1 cellular context compared by ENCODE assay signal in the genomic region with DNA sequence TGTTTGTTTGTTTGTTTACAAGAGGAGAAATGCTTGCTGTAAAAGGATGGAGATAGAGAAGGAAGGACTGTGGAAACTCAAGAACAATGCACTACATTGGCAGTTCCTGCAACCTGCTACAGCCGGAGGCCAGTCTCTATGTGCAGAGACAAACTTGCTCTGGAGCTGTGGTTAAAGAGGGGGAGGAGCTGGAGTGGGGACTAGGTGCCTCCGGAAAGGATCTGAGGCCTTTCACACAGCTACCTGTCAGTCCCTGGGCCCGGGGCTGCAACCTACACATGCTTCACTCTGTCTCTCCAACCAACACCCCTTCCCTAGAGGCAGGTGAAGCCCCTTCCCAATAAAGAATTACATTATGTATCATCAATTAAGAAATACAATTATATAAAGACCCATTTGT.
A peak's percentile ranks its signal among the peaks of the same experiment; 100 is the strongest.
TF ChIP-seq lines count a peak whose summit lies in the region.

No MANE protein-coding gene starts in this region.

TF ChIP-seq in HepG2, 621 proteins besides CTCF, POLR2A, EP300 and RAD21 (continued from another document and continues in another):
- TF ChIP-seq, protein P1, sequence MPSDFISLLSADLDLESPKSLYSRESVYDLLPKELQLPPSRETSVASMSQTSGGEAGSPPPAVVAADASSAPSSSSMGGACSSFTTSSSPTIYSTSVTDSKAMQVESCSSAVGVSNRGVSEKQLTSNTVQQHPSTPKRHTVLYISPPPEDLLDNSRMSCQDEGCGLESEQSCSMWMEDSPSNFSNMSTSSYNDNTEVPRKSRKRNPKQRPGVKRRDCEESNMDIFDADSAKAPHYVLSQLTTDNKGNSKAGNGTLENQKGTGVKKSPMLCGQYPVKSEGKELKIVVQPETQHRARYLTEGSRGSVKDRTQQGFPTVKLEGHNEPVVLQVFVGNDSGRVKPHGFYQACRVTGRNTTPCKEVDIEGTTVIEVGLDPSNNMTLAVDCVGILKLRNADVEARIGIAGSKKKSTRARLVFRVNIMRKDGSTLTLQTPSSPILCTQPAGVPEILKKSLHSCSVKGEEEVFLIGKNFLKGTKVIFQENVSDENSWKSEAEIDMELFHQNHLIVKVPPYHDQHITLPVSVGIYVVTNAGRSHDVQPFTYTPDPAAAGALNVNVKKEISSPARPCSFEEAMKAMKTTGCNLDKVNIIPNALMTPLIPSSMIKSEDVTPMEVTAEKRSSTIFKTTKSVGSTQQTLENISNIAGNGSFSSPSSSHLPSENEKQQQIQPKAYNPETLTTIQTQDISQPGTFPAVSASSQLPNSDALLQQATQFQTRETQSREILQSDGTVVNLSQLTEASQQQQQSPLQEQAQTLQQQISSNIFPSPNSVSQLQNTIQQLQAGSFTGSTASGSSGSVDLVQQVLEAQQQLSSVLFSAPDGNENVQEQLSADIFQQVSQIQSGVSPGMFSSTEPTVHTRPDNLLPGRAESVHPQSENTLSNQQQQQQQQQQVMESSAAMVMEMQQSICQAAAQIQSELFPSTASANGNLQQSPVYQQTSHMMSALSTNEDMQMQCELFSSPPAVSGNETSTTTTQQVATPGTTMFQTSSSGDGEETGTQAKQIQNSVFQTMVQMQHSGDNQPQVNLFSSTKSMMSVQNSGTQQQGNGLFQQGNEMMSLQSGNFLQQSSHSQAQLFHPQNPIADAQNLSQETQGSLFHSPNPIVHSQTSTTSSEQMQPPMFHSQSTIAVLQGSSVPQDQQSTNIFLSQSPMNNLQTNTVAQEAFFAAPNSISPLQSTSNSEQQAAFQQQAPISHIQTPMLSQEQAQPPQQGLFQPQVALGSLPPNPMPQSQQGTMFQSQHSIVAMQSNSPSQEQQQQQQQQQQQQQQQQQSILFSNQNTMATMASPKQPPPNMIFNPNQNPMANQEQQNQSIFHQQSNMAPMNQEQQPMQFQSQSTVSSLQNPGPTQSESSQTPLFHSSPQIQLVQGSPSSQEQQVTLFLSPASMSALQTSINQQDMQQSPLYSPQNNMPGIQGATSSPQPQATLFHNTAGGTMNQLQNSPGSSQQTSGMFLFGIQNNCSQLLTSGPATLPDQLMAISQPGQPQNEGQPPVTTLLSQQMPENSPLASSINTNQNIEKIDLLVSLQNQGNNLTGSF (CRISPR knock-in tag; IDR thresholded peaks at IDR 0.05), result no peak
- TF ChIP-seq, protein P2, sequence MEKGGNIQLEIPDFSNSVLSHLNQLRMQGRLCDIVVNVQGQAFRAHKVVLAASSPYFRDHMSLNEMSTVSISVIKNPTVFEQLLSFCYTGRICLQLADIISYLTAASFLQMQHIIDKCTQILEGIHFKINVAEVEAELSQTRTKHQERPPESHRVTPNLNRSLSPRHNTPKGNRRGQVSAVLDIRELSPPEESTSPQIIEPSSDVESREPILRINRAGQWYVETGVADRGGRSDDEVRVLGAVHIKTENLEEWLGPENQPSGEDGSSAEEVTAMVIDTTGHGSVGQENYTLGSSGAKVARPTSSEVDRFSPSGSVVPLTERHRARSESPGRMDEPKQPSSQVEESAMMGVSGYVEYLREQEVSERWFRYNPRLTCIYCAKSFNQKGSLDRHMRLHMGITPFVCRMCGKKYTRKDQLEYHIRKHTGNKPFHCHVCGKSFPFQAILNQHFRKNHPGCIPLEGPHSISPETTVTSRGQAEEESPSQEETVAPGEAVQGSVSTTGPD (CRISPR knock-in tag; IDR thresholded peaks at IDR 0.05), result no peak
- TF ChIP-seq ZFP1 (CRISPR knock-in tag; IDR thresholded peaks at IDR 0.05), result no peak
- no peak for TF ChIP-seq RAD51 (IDR thresholded peaks at IDR 0.05; ENCODE audit: borderline replicate concordance)
- TF ChIP-seq ZBTB7B (CRISPR knock-in tag; IDR thresholded peaks at IDR 0.05), result no peak
- TF ChIP-seq SOX6 (IDR thresholded peaks at IDR 0.05), result no peak
- peak; percentile 66 for TF ChIP-seq SOX6 (CRISPR knock-in tag; IDR thresholded peaks at IDR 0.05)
- TF ChIP-seq ZBTB1 (CRISPR knock-in tag; IDR thresholded peaks at IDR 0.05; ENCODE audit: borderline replicate concordance), result no peak
- no peak for TF ChIP-seq ZNF816 (CRISPR knock-in tag; IDR thresholded peaks at IDR 0.05; ENCODE audit: borderline replicate concordance)
- no peak for TF ChIP-seq ISX (CRISPR knock-in tag; conservative IDR thresholded peaks at IDR 0.05)
- TF ChIP-seq KMT2A (CRISPR knock-in tag; IDR thresholded peaks at IDR 0.05), result no peak
- TF ChIP-seq MAFF (IDR thresholded peaks at IDR 0.05; ENCODE audit: low read depth, low read length), result no peak
- TF ChIP-seq SOX13 (IDR thresholded peaks at IDR 0.05), result no peak
- peak in 1 of 2 experiments; percentile 80; a peak in 2 of 4 replicates for TF ChIP-seq SOX13 (CRISPR knock-in tag; conservative IDR thresholded peaks at IDR 0.05 in 1 of 2, IDR thresholded peaks at IDR 0.05 in 1 of 2)
- no peak for TF ChIP-seq GLI4 (CRISPR knock-in tag; IDR thresholded peaks at IDR 0.05; ENCODE audit: borderline replicate concordance)
- TF ChIP-seq JDP2 (CRISPR knock-in tag; IDR thresholded peaks at IDR 0.05; ENCODE audit: borderline replicate concordance), result no peak
- TF ChIP-seq, protein P3, sequence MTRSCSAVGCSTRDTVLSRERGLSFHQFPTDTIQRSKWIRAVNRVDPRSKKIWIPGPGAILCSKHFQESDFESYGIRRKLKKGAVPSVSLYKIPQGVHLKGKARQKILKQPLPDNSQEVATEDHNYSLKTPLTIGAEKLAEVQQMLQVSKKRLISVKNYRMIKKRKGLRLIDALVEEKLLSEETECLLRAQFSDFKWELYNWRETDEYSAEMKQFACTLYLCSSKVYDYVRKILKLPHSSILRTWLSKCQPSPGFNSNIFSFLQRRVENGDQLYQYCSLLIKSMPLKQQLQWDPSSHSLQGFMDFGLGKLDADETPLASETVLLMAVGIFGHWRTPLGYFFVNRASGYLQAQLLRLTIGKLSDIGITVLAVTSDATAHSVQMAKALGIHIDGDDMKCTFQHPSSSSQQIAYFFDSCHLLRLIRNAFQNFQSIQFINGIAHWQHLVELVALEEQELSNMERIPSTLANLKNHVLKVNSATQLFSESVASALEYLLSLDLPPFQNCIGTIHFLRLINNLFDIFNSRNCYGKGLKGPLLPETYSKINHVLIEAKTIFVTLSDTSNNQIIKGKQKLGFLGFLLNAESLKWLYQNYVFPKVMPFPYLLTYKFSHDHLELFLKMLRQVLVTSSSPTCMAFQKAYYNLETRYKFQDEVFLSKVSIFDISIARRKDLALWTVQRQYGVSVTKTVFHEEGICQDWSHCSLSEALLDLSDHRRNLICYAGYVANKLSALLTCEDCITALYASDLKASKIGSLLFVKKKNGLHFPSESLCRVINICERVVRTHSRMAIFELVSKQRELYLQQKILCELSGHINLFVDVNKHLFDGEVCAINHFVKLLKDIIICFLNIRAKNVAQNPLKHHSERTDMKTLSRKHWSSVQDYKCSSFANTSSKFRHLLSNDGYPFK (CRISPR knock-in tag; IDR thresholded peaks at IDR 0.05; ENCODE audit: borderline replicate concordance), result no peak
- TF ChIP-seq, protein P4, sequence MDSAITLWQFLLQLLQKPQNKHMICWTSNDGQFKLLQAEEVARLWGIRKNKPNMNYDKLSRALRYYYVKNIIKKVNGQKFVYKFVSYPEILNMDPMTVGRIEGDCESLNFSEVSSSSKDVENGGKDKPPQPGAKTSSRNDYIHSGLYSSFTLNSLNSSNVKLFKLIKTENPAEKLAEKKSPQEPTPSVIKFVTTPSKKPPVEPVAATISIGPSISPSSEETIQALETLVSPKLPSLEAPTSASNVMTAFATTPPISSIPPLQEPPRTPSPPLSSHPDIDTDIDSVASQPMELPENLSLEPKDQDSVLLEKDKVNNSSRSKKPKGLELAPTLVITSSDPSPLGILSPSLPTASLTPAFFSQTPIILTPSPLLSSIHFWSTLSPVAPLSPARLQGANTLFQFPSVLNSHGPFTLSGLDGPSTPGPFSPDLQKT (CRISPR knock-in tag; IDR thresholded peaks at IDR 0.05; ENCODE audit: borderline replicate concordance), result no peak
- TF ChIP-seq NCOR1 (IDR thresholded peaks at IDR 0.05; ENCODE audit: borderline replicate concordance, low read length), result 0 out of 2 replicates have a peak, but pooled peaks have one; percentile 47
- TF ChIP-seq RCOR2 (CRISPR knock-in tag; IDR thresholded peaks at IDR 0.05), result 0 out of 2 replicates have a peak, but pooled peaks have one; percentile 53
- no peak for TF ChIP-seq SRSF1 (optimal IDR thresholded peaks at IDR 0.05; ENCODE audit: low read depth, low read length)
- TF ChIP-seq, protein P5, sequence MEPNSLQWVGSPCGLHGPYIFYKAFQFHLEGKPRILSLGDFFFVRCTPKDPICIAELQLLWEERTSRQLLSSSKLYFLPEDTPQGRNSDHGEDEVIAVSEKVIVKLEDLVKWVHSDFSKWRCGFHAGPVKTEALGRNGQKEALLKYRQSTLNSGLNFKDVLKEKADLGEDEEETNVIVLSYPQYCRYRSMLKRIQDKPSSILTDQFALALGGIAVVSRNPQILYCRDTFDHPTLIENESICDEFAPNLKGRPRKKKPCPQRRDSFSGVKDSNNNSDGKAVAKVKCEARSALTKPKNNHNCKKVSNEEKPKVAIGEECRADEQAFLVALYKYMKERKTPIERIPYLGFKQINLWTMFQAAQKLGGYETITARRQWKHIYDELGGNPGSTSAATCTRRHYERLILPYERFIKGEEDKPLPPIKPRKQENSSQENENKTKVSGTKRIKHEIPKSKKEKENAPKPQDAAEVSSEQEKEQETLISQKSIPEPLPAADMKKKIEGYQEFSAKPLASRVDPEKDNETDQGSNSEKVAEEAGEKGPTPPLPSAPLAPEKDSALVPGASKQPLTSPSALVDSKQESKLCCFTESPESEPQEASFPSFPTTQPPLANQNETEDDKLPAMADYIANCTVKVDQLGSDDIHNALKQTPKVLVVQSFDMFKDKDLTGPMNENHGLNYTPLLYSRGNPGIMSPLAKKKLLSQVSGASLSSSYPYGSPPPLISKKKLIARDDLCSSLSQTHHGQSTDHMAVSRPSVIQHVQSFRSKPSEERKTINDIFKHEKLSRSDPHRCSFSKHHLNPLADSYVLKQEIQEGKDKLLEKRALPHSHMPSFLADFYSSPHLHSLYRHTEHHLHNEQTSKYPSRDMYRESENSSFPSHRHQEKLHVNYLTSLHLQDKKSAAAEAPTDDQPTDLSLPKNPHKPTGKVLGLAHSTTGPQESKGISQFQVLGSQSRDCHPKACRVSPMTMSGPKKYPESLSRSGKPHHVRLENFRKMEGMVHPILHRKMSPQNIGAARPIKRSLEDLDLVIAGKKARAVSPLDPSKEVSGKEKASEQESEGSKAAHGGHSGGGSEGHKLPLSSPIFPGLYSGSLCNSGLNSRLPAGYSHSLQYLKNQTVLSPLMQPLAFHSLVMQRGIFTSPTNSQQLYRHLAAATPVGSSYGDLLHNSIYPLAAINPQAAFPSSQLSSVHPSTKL (CRISPR knock-in tag; IDR thresholded peaks at IDR 0.05), result peak; percentile 76
- no peak for TF ChIP-seq NFKBIZ (CRISPR knock-in tag; IDR thresholded peaks at IDR 0.05)
- TF ChIP-seq ZNF709 (CRISPR knock-in tag; IDR thresholded peaks at IDR 0.05), result no peak
- TF ChIP-seq SMYD3 (CRISPR knock-in tag; IDR thresholded peaks at IDR 0.05), result no peak
- TF ChIP-seq, protein P6, sequence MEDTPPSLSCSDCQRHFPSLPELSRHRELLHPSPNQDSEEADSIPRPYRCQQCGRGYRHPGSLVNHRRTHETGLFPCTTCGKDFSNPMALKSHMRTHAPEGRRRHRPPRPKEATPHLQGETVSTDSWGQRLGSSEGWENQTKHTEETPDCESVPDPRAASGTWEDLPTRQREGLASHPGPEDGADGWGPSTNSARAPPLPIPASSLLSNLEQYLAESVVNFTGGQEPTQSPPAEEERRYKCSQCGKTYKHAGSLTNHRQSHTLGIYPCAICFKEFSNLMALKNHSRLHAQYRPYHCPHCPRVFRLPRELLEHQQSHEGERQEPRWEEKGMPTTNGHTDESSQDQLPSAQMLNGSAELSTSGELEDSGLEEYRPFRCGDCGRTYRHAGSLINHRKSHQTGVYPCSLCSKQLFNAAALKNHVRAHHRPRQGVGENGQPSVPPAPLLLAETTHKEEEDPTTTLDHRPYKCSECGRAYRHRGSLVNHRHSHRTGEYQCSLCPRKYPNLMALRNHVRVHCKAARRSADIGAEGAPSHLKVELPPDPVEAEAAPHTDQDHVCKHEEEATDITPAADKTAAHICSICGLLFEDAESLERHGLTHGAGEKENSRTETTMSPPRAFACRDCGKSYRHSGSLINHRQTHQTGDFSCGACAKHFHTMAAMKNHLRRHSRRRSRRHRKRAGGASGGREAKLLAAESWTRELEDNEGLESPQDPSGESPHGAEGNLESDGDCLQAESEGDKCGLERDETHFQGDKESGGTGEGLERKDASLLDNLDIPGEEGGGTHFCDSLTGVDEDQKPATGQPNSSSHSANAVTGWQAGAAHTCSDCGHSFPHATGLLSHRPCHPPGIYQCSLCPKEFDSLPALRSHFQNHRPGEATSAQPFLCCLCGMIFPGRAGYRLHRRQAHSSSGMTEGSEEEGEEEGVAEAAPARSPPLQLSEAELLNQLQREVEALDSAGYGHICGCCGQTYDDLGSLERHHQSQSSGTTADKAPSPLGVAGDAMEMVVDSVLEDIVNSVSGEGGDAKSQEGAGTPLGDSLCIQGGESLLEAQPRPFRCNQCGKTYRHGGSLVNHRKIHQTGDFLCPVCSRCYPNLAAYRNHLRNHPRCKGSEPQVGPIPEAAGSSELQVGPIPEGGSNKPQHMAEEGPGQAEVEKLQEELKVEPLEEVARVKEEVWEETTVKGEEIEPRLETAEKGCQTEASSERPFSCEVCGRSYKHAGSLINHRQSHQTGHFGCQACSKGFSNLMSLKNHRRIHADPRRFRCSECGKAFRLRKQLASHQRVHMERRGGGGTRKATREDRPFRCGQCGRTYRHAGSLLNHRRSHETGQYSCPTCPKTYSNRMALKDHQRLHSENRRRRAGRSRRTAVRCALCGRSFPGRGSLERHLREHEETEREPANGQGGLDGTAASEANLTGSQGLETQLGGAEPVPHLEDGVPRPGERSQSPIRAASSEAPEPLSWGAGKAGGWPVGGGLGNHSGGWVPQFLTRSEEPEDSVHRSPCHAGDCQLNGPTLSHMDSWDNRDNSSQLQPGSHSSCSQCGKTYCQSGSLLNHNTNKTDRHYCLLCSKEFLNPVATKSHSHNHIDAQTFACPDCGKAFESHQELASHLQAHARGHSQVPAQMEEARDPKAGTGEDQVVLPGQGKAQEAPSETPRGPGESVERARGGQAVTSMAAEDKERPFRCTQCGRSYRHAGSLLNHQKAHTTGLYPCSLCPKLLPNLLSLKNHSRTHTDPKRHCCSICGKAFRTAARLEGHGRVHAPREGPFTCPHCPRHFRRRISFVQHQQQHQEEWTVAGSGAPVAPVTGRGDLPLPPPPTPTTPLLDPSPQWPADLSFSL (CRISPR knock-in tag; IDR thresholded peaks at IDR 0.05), result no peak
- TF ChIP-seq CBX1 (IDR thresholded peaks at IDR 0.05; ENCODE audit: low read depth), result peak; percentile 45
- TF ChIP-seq KDM6A (CRISPR knock-in tag; IDR thresholded peaks at IDR 0.05; ENCODE audit: low read depth), result 0 out of 2 replicates have a peak, but pooled peaks have one; percentile 47
- TF ChIP-seq, protein P7, sequence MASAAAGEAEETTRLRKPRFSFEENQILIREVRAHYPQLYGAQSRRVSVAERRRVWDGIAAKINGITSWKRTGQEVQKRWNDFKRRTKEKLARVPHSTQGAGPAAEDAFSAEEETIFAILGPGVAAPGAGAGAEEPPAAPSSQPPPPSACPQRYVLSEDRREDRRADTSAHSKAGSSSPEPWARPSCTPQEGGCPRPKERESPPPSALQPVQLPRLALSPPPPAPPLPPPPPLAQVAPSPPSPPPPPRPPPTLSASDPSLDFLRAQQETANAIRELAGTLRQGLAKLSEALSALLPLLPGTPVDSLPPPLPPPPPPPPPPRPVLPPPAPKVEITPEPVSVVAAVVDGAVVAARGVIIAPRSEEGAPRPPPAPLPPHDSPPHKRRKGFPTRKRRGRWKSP (CRISPR knock-in tag; IDR thresholded peaks at IDR 0.05), result no peak
- peak; percentile 78; the same call in 1 of the 2 replicates for TF ChIP-seq ZNF264 (CRISPR knock-in tag; IDR thresholded peaks at IDR 0.05)
- TF ChIP-seq ZNF235 (CRISPR knock-in tag; IDR thresholded peaks at IDR 0.05; ENCODE audit: borderline replicate concordance), result no peak
- TF ChIP-seq ZNF75D (CRISPR knock-in tag; IDR thresholded peaks at IDR 0.05; ENCODE audit: borderline replicate concordance), result no peak
- no peak for TF ChIP-seq KLF15 (CRISPR knock-in tag; IDR thresholded peaks at IDR 0.05; ENCODE audit: borderline replicate concordance)
- TF ChIP-seq CCAR2 (optimal IDR thresholded peaks at IDR 0.05; ENCODE audit: low read depth, low read length), result no peak
- TF ChIP-seq SALL2 (CRISPR knock-in tag; IDR thresholded peaks at IDR 0.05), result no peak
